1 cellular context compared by ENCODE assay signal in genomic region chr1:52365746-52366516, GRCh38.
TF ChIP-seq lines count a peak whose summit lies in the region.

CC2D1B (minus strand) TSS chr1:52366205; CDS start chr1:52364620, 1,585 bp downstream.

TF ChIP-seq in HEK293, 187 proteins besides CTCF, POLR2A, EP300 and RAD21 (continued from another document):
- TF ChIP-seq PRDM6 (tag by site-specific recombination; IDR thresholded peaks at IDR 0.05) (no peak), INSM2 (tag by site-specific recombination; IDR thresholded peaks at IDR 0.05) (peak; percentile 27; the same call in 1 of the 2 replicates), ZBTB6 (tag by site-specific recombination; IDR thresholded peaks at IDR 0.05) (peak; percentile 78; the same call in 1 of the 2 replicates), ZNF248 (tag by site-specific recombination; IDR thresholded peaks at IDR 0.05) (no peak), ZNF426 (tag by site-specific recombination; IDR thresholded peaks at IDR 0.05) (no peak), ZNF211 (tag by site-specific recombination; IDR thresholded peaks at IDR 0.05; ENCODE audit: low read depth) (no peak), ZNF221 (tag by site-specific recombination; IDR thresholded peaks at IDR 0.05; ENCODE audit: borderline replicate concordance) (no peak), ZNF184 (tag by site-specific recombination; IDR thresholded peaks at IDR 0.05) (no peak), HOXC10 (CRISPR knock-in tag; IDR thresholded peaks at IDR 0.05) (0 out of 2 replicates have a peak, but pooled peaks have one; percentile 31), SALL2 (tag by site-specific recombination; IDR thresholded peaks at IDR 0.05; ENCODE audit: borderline replicate concordance) (no peak), ZNF76 (tag by site-specific recombination; IDR thresholded peaks at IDR 0.05; ENCODE audit: borderline replicate concordance, low read depth) (peak; percentile 88), ZNF202 (tag by site-specific recombination; IDR thresholded peaks at IDR 0.05; ENCODE audit: borderline replicate concordance) (no peak), ZNF266 (tag by site-specific recombination; IDR thresholded peaks at IDR 0.05; ENCODE audit: low read depth) (no peak), HOXA7 (CRISPR knock-in tag; IDR thresholded peaks at IDR 0.05; ENCODE audit: borderline replicate concordance) (no peak), ZNF488 (tag by site-specific recombination; IDR thresholded peaks at IDR 0.05) (no peak), SETDB1 (IDR thresholded peaks at IDR 0.05; ENCODE audit: insufficient read length, low read length) (no peak), ZNF169 (tag by site-specific recombination; IDR thresholded peaks at IDR 0.05) (no peak), MEIS1 (CRISPR knock-in tag; IDR thresholded peaks at IDR 0.05; ENCODE audit: borderline replicate concordance) (no peak), ZNF701 (tag by site-specific recombination; IDR thresholded peaks at IDR 0.05) (no peak), ZNF175 (tag by site-specific recombination; IDR thresholded peaks at IDR 0.05) (no peak), ZNF639 (tag by site-specific recombination; IDR thresholded peaks at IDR 0.05) (no peak), ZNF404 (tag by site-specific recombination; IDR thresholded peaks at IDR 0.05) (no peak), ZSCAN16 (tag by site-specific recombination; IDR thresholded peaks at IDR 0.05) (peak; percentile 60; the same call in 1 of the 2 replicates), KLF9 (tag by site-specific recombination; IDR thresholded peaks at IDR 0.05; ENCODE audit: low read depth) (peak; percentile 70), ZNF585B (tag by site-specific recombination; IDR thresholded peaks at IDR 0.05) (0 out of 2 replicates have a peak, but pooled peaks have one; percentile 18), ZNF449 (tag by site-specific recombination; IDR thresholded peaks at IDR 0.05) (peak; percentile 28; the same call in 1 of the 2 replicates), ZNF610 (tag by site-specific recombination; IDR thresholded peaks at IDR 0.05; ENCODE audit: borderline replicate concordance) (no peak; the same call in 1 of the 2 replicates), ZNF155 (tag by site-specific recombination; IDR thresholded peaks at IDR 0.05) (no peak), ZNF391 (tag by site-specific recombination; IDR thresholded peaks at IDR 0.05; ENCODE audit: borderline replicate concordance, low read depth) (peak; percentile 89; the same call in 1 of the 2 replicates), ZNF530 (tag by site-specific recombination; IDR thresholded peaks at IDR 0.05; ENCODE audit: low read depth) (no peak), ZSCAN5A (tag by site-specific recombination; IDR thresholded peaks at IDR 0.05) (peak; percentile 73; the same call in 1 of the 2 replicates), SP3 (tag by site-specific recombination; IDR thresholded peaks at IDR 0.05) (peak; percentile 98), ZNF473 (tag by site-specific recombination; IDR thresholded peaks at IDR 0.05) (no peak), REPIN1 (tag by site-specific recombination; IDR thresholded peaks at IDR 0.05; ENCODE audit: low read depth) (peak; percentile 97), ZNF48 (tag by site-specific recombination; IDR thresholded peaks at IDR 0.05) (no peak), ZBTB7A (tag by site-specific recombination; IDR thresholded peaks at IDR 0.05; ENCODE audit: low read depth) (peak; percentile 35; the same call in 1 of the 2 replicates), ZNF707 (tag by site-specific recombination; IDR thresholded peaks at IDR 0.05) (no peak), ZNF121 (tag by site-specific recombination; IDR thresholded peaks at IDR 0.05) (0 out of 2 replicates have a peak, but pooled peaks have one; percentile 44), ZNF350 (tag by site-specific recombination; IDR thresholded peaks at IDR 0.05) (no peak), OVOL3 (tag by site-specific recombination; IDR thresholded peaks at IDR 0.05) (peak; percentile 76), PBX3 (CRISPR knock-in tag; IDR thresholded peaks at IDR 0.05) (no peak), ZNF146 (tag by site-specific recombination; IDR thresholded peaks at IDR 0.05) (no peak; the same call in 1 of the 2 replicates), ZNF837 (tag by site-specific recombination; IDR thresholded peaks at IDR 0.05) (no peak), PRDM1 (tag by site-specific recombination; IDR thresholded peaks at IDR 0.05) (no peak), AEBP2 (tag by site-specific recombination; IDR thresholded peaks at IDR 0.05; ENCODE audit: borderline replicate concordance) (no peak), ZNF658 (tag by site-specific recombination; IDR thresholded peaks at IDR 0.05) (no peak), ZNF133 (tag by site-specific recombination; IDR thresholded peaks at IDR 0.05) (no peak), ZNF776 (tag by site-specific recombination; IDR thresholded peaks at IDR 0.05; ENCODE audit: borderline replicate concordance) (no peak), ZNF677 (tag by site-specific recombination; IDR thresholded peaks at IDR 0.05) (no peak), ZNF660 (tag by site-specific recombination; IDR thresholded peaks at IDR 0.05) (peak; percentile 73; the same call in 1 of the 2 replicates), ZNF600 (tag by site-specific recombination; IDR thresholded peaks at IDR 0.05) (peak; percentile 58; the same call in 1 of the 2 replicates)
